Comparison of ENCODE assay signal across 17 cellular contexts in genomic region chr22:35547993-35548761, GRCh38. TPM values are rescaled to one million over a fixed set of nuclear protein-coding genes. Genes with fewer than 3 reads are reported as not detected.
DNase-seq lines count a peak whose midpoint lies in the region; ATAC-seq and TF ChIP-seq lines count a peak whose summit lies in the region.
"Had no signal": no experiment of that assay in that cellular context is flagged by ENCODE, and none has a peak within 500 bp of the region (broad histone marks: within the 10 kb centered on the region; RNA-seq: fewer than 3 reads in every experiment).

No MANE protein-coding gene starts in this region.

- H3K27ac Mint-ChIP-seq in brain: peak overlapping the region in 4 of 5 experiments; percentile 83 to 98 (median 90)
- H3K27ac Mint-ChIP-seq: CD8-positive, alpha-beta T cell had no signal

- H3K9ac ChIP-seq in Karpas-422 (ENCODE audit: low read length): no peak overlapping the region
- no peak overlapping the region for H3K9ac ChIP-seq in mesendoderm (ENCODE audit: low read length)

- no peak overlapping the region for H2AK5ac ChIP-seq in mesendoderm (ENCODE audit: low read length)

- no peak for ATAC-seq in GM21447 (IDR thresholded peaks at IDR 0.05; ENCODE audit: unreplicated experiment)
- ATAC-seq: CD8-positive, alpha-beta T cell; lower lobe of right lung; Panc1 had no signal

- H3K79me2 ChIP-seq in Karpas-422 (ENCODE audit: low read length): no peaks in the 10 kb centered on the region
- no peaks in the 10 kb centered on the region for H3K79me2 ChIP-seq in mesendoderm (ENCODE audit: control insufficient read depth, insufficient read depth, low read length)
- H3K79me2 ChIP-seq: hepatocyte had no signal

- H3K9me3 Mint-ChIP-seq in brain: no peaks in the 10 kb centered on the region
- H3K9me3 Mint-ChIP-seq: CD8-positive, alpha-beta T cell had no signal

- H3K4me1 Mint-ChIP-seq in brain: peaks cover 51% of the 10 kb centered on the region

- H3K56ac ChIP-seq in mesendoderm (ENCODE audit: low read length): peak overlapping the region; percentile 57

- no peak overlapping the region for H4K8ac ChIP-seq in mesendoderm (ENCODE audit: low read depth, low read length)

- H3K9me2 ChIP-seq in Karpas-422 (replicated peaks; ENCODE audit: insufficient read depth, low read length): no peaks in the 10 kb centered on the region

- no peak overlapping the region for H2BK120ac ChIP-seq in mesendoderm (ENCODE audit: low read depth, low read length)

- no peaks in the 10 kb centered on the region for H3K4me1 ChIP-seq in Karpas-422 (ENCODE audit: low read length)
- H3K4me1 ChIP-seq in mesendoderm (ENCODE audit: control insufficient read depth, low read depth, low read length): peaks cover 5% of the 10 kb centered on the region
- H3K4me1 ChIP-seq: lower lobe of right lung had no signal

- peaks cover 3% of the 10 kb centered on the region; the same call in 1 of the 2 replicates for H4K20me1 ChIP-seq in Karpas-422 (ENCODE audit: insufficient read depth, low read depth, low read length)

- H3K36me3 Mint-ChIP-seq in brain: peaks cover 3% of the 10 kb centered on the region
- H3K36me3 Mint-ChIP-seq: CD8-positive, alpha-beta T cell had no signal

- peak; percentile 67 for DNase-seq in ELF-1 (ENCODE audit: low read depth, low spot score)
- peak; percentile 52 for DNase-seq in Karpas-422
- DNase-seq in mesendoderm: peak; percentile 88
- DNase-seq in NCI-H510A treated with DMSO at 0.1 percent for 48 hours (lab: John Stamatoyannopoulos, UW): no peak
- no peak for DNase-seq in SW 1271 (lab: John Stamatoyannopoulos, UW)
- DNase-seq in NCI-H446 (lab: John Stamatoyannopoulos, UW): no peak
- DNase-seq: activated CD4-positive, alpha-beta T cell treated with anti-CD3 and anti-CD28 coated beads, Interleukin-2, amount 50 U/mL, for 48 hours; activated effector memory CD4-positive, alpha-beta T cell treated with Interleukin-2 at 50 U/mL for 16 hours; CD8-positive, alpha-beta T cell; lower lobe of right lung; NCI-H226; spleen had no signal

- peak overlapping the region; percentile 9 for H3K23ac ChIP-seq in mesendoderm (ENCODE audit: low read length)

- H3K79me1 ChIP-seq in mesendoderm (ENCODE audit: low read length): no peaks in the 10 kb centered on the region

- H3K27me3 ChIP-seq in Karpas-422 (ENCODE audit: low read length) (no peaks in the 10 kb centered on the region), mesendoderm (ENCODE audit: insufficient read depth, low read length, poor library complexity) (no peaks in the 10 kb centered on the region)

- H4K5ac ChIP-seq in mesendoderm (ENCODE audit: low read length): no peak overlapping the region

- TF ChIP-seq CTCF in brain (conservative IDR thresholded peaks at IDR 0.05): no peak

- H2BK5ac ChIP-seq in mesendoderm (ENCODE audit: low read length): no peak overlapping the region

- H3K4me3 Mint-ChIP-seq in brain: peak overlapping the region in 1 of 5 experiments; percentile 76
- H3K4me3 Mint-ChIP-seq: CD8-positive, alpha-beta T cell had no signal

- H3K4ac ChIP-seq in mesendoderm (ENCODE audit: low read depth, low read length): no peak overlapping the region

- H3K27ac ChIP-seq in Karpas-422 (ENCODE audit: low read length) (no peak overlapping the region), mesendoderm (ENCODE audit: low read depth, low read length) (no peak overlapping the region)
- H3K27ac ChIP-seq: hepatocyte, lower lobe of right lung, spleen had no signal

- no peak overlapping the region for H3K18ac ChIP-seq in mesendoderm (ENCODE audit: low read length)

- H3K36me3 ChIP-seq in Karpas-422 (ENCODE audit: insufficient read depth, low read length): no peaks in the 10 kb centered on the region
- H3K36me3 ChIP-seq in mesendoderm (ENCODE audit: control insufficient read depth, insufficient read depth, low read length): no peaks in the 10 kb centered on the region
- H3K36me3 ChIP-seq: lower lobe of right lung, spleen had no signal

- H3K4me3 ChIP-seq in Karpas-422 (ENCODE audit: low read length) (no peak overlapping the region), mesendoderm (ENCODE audit: low read length) (no peak overlapping the region)
- H3K4me3 ChIP-seq: hepatocyte, lower lobe of right lung, spleen had no signal

- H3K4me2 ChIP-seq in Karpas-422 (ENCODE audit: low read depth, low read length, poor library complexity, severe bottlenecking) (no peak overlapping the region), mesendoderm (ENCODE audit: low read length) (no peak overlapping the region)
- H3K4me2 ChIP-seq: hepatocyte had no signal

- H2AFZ ChIP-seq in Karpas-422 (ENCODE audit: low read length): no peak overlapping the region
- H2AFZ ChIP-seq: hepatocyte had no signal

- H3K9me3 ChIP-seq in Karpas-422 (ENCODE audit: low read length): no peaks in the 10 kb centered on the region
- H3K9me3 ChIP-seq: lower lobe of right lung, spleen had no signal

- H2BK15ac ChIP-seq in mesendoderm (replicated peaks; ENCODE audit: low read depth): no peak overlapping the region

- no CpG with 5 or more reads among the region's 14 CpGs for WGBS in mesendoderm (ENCODE audit: extremely low coverage, insufficient coverage, low lambda C conversion rate)

- peaks cover 12% of the 10 kb centered on the region for H3K27me3 Mint-ChIP-seq in brain

RNA-seq across cellular contexts. Expression of gene RASD2, which starts 7.5 kb away (rescaled TPM):
- total RNA-seq in Karpas-422 (2014; rRNA removed; shearing (Covaris generic); ENCODE audit: low replicate concordance): not detected in 2 replicates
- polyA plus RNA-seq in brain (ENCODE audit: insufficient read depth, low read depth, low replicate concordance): 27.4 TPM
- 0.81 TPM for polyA plus RNA-seq in mesendoderm (2013, experiment 1 of 2)
- polyA plus RNA-seq in mesendoderm (2013, experiment 2 of 2): 0.85 TPM
- total RNA-seq: T-helper 2 cell treated with Interferon-gamma antibody and Interleukin-4, amounts not matched to agents 100 ng/mL and 5 ng/mL, for 36 hours had no signal

Comparison
In these comparisons a context has a peak if more than half of its experiments do, and no peak if none do; other contexts are left out.
1. DNase-seq: peak in ELF-1 (single experiment), Karpas-422 (single experiment) and mesendoderm (single experiment); none in NCI-H510A treated with DMSO at 0.1 percent for 48 hours (single experiment), SW 1271 (0 of 2) and NCI-H446 (0 of 2).